Comparison of ENCODE assay signal across 9 cellular contexts in genomic region chr6:134063966-134064445, GRCh38. TPM values are rescaled to one million over a fixed set of nuclear protein-coding genes. Genes with fewer than 3 reads are reported as not detected.
DNase-seq lines count a peak whose midpoint lies in the region; ATAC-seq, FAIRE-seq and TF ChIP-seq lines count a peak whose summit lies in the region.
"Had no signal": no experiment of that assay in that cellular context is flagged by ENCODE, and none has a peak within 500 bp of the region (broad histone marks: within the 10 kb centered on the region; RNA-seq: fewer than 3 reads in every experiment).

No MANE protein-coding gene starts in this region.

- no peak overlapping the region for H3K27ac Mint-ChIP-seq in activated T-helper 1 cell treated with anti-CD3 and anti-CD28 coated beads, Interleukin-12 subunit alpha, Interleukin-12 subunit beta, Interleukin-2, Interleukin-4 antibody, amounts not matched to agents 30 ng/mL and 10 ng/mL and 1 ng/mL, durations not matched to agents 14 hours and 24 hours and 36 hours

- peaks cover 8% of the 10 kb centered on the region for H3K27me3 Mint-ChIP-seq in activated T-helper 1 cell treated with anti-CD3 and anti-CD28 coated beads, Interleukin-12 subunit alpha, Interleukin-12 subunit beta, Interleukin-2, Interleukin-4 antibody, amounts not matched to agents 30 ng/mL and 10 ng/mL and 1 ng/mL, durations not matched to agents 14 hours and 24 hours and 36 hours (ENCODE audit: insufficient read depth)

- intact Hi-C loops in activated T-helper 1 cell treated with anti-CD3 and anti-CD28 coated beads, Interleukin-12 subunit alpha, Interleukin-12 subunit beta, Interleukin-2, Interleukin-4 antibody, amounts not matched to agents 30 ng/mL and 10 ng/mL and 1 ng/mL, durations not matched to agents 14 hours and 24 hours and 36 hours (cut with micrococcal nuclease) = loop anchor here (1.0 kb wide), 2 partner anchors 91 to 140 kb away; no protein-coding TSS in a partner anchor

- FAIRE-seq in RCC 7860 (lab: Jason Lieb, UNC) (no peak), urothelium cell line (lab: Jason Lieb, UNC) (no peak)

- H3K4me2 ChIP-seq in osteoblast (ENCODE audit: insufficient read depth, low read length) = peak overlapping the region; percentile 29

- peak overlapping the region; percentile 48 for H2AFZ ChIP-seq in osteoblast (ENCODE audit: low read length)

- peak; percentile 89 for ATAC-seq in GM21786 (IDR thresholded peaks at IDR 0.05; ENCODE audit: unreplicated experiment)

- peaks cover 17% of the 10 kb centered on the region for H3K4me1 ChIP-seq in osteoblast (ENCODE audit: insufficient read depth, low read length)

- TF ChIP-seq CTCF in fibroblast of villous mesenchyme (IDR thresholded peaks at IDR 0.05; ENCODE audit: insufficient read depth, low read depth, low read length) = peak; percentile 96
- TF ChIP-seq CTCF in osteoblast (IDR thresholded peaks at IDR 0.05; ENCODE audit: extremely low read depth, low read depth, low read length) = peak; percentile 91

- H3K9me3 ChIP-seq in osteoblast (ENCODE audit: low read depth, low read length) = no peaks in the 10 kb centered on the region

- DNase-seq in ELR (ENCODE audit: low read depth) = peak; percentile 76
- peak; percentile 70 for DNase-seq in LHCN-M2 (ENCODE audit: low read depth)
- DNase-seq in RCC 7860 (ENCODE audit: low spot score) = peak; percentile 51
- peak; percentile 41 for DNase-seq in activated T-helper 1 cell treated with anti-CD3 and anti-CD28 coated beads, Interleukin-12 subunit alpha, Interleukin-12 subunit beta, Interleukin-2, Interleukin-4 antibody, amounts not matched to agents 30 ng/mL and 10 ng/mL and 1 ng/mL, durations not matched to agents 14 hours and 24 hours and 36 hours (ENCODE audit: low spot score)
- peak; percentile 83 for DNase-seq in fibroblast of villous mesenchyme (ENCODE audit: low read depth)
- DNase-seq in osteoblast (ENCODE audit: insufficient read length, low spot score, missing footprints) = peak; percentile 82
- DNase-seq in urothelium cell line (ENCODE audit: low spot score) = peak; percentile 77

- H3K36me3 Mint-ChIP-seq in activated T-helper 1 cell treated with anti-CD3 and anti-CD28 coated beads, Interleukin-12 subunit alpha, Interleukin-12 subunit beta, Interleukin-2, Interleukin-4 antibody, amounts not matched to agents 30 ng/mL and 10 ng/mL and 1 ng/mL, durations not matched to agents 14 hours and 24 hours and 36 hours (ENCODE audit: low read depth) = no peaks in the 10 kb centered on the region

- H3K27ac ChIP-seq in osteoblast (ENCODE audit: low read depth, low read length) = no peak overlapping the region
- H3K27ac ChIP-seq: epithelial cell of prostate had no signal

- H3K4me1 Mint-ChIP-seq in activated T-helper 1 cell treated with anti-CD3 and anti-CD28 coated beads, Interleukin-12 subunit alpha, Interleukin-12 subunit beta, Interleukin-2, Interleukin-4 antibody, amounts not matched to agents 30 ng/mL and 10 ng/mL and 1 ng/mL, durations not matched to agents 14 hours and 24 hours and 36 hours (ENCODE audit: low read depth) = no peaks in the 10 kb centered on the region

- H3K27me3 ChIP-seq in osteoblast (ENCODE audit: insufficient read depth, low read length) = no peaks in the 10 kb centered on the region

- H3K4me3 Mint-ChIP-seq in activated T-helper 1 cell treated with anti-CD3 and anti-CD28 coated beads, Interleukin-12 subunit alpha, Interleukin-12 subunit beta, Interleukin-2, Interleukin-4 antibody, amounts not matched to agents 30 ng/mL and 10 ng/mL and 1 ng/mL, durations not matched to agents 14 hours and 24 hours and 36 hours = no peak overlapping the region

- H3K79me2 ChIP-seq in osteoblast (ENCODE audit: insufficient read depth, low read length) = no peaks in the 10 kb centered on the region

- no peaks in the 10 kb centered on the region for H4K20me1 ChIP-seq in osteoblast (ENCODE audit: insufficient read depth, low read length)

- H3K4me3 ChIP-seq in fibroblast of villous mesenchyme (ENCODE audit: low read depth, low read length) = no peak overlapping the region
- no peak overlapping the region for H3K4me3 ChIP-seq in osteoblast (ENCODE audit: insufficient read depth, low read length)

- H3K9me3 Mint-ChIP-seq in activated T-helper 1 cell treated with anti-CD3 and anti-CD28 coated beads, Interleukin-12 subunit alpha, Interleukin-12 subunit beta, Interleukin-2, Interleukin-4 antibody, amounts not matched to agents 30 ng/mL and 10 ng/mL and 1 ng/mL, durations not matched to agents 14 hours and 24 hours and 36 hours = no peaks in the 10 kb centered on the region

- no peaks in the 10 kb centered on the region for H3K36me3 ChIP-seq in osteoblast (ENCODE audit: insufficient read depth, low read length)

RNA-seq across cellular contexts. Expression of gene SLC2A12, which starts 11.6 kb away (rescaled TPM):
- 0.06 and 0.57 TPM in 2 replicates for total RNA-seq in LHCN-M2 (2014; rRNA removed)
- 0.16 TPM for polyA plus RNA-seq in LHCN-M2 (2012)
- total RNA-seq in activated T-helper 1 cell treated with anti-CD3 and anti-CD28 coated beads, Interleukin-12 subunit alpha, Interleukin-12 subunit beta, Interleukin-2, Interleukin-4 antibody, amounts not matched to agents 30 ng/mL and 10 ng/mL and 1 ng/mL, durations not matched to agents 14 hours and 24 hours and 36 hours = 0.05 TPM in 1 of 2 replicates, not detected in the other
- 0.43 and 0.64 TPM in 2 replicates for total RNA-seq in fibroblast of villous mesenchyme
- total RNA-seq in osteoblast = 9.4 and 10.3 TPM in 2 replicates
